In the genomic region with DNA sequence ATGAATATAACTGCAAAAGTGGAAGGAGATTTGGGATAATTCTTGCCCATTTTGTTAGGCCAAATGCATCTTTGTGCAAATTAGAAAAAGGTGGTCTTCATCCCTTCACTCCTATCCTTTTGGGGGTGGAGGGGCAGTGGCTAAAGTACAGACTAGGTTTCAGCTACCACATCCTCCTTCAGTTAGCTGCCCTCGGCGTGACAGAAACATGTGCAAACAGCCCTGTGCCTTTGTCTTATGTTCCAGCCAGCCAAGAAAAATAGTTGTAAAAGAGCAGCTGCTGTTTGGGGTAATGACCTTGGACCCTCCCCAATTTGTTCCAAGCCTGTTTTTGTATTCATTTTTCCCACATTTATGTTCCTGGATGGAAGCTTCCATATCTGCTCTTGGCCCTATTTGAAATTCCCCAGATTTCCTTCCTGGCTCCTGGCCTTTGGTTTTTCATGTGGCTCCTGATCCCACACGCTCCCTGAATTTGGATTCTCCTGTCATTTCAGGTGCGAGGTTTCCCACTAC, we compare ENCODE assay signal across 1 cellular context.
TF ChIP-seq lines count a peak whose summit lies in the region.

No MANE protein-coding gene starts in this region.

TF ChIP-seq in endothelial cell of umbilical vein, 7 proteins besides CTCF, POLR2A, EP300 and RAD21 (continued from another document):
- no peak for TF ChIP-seq FOS (IDR thresholded peaks at IDR 0.05; ENCODE audit: borderline replicate concordance, insufficient read depth, low read length)
